In genomic region chr2:47016172-47016913, GRCh38 we compare ENCODE assay signal across 8 cellular contexts.
DNase-seq lines count a peak whose midpoint lies in the region; ATAC-seq lines count a peak whose summit lies in the region.

No MANE protein-coding gene starts in this region.

- H3K9ac ChIP-seq in mesenchymal stem cell (ENCODE audit: low read length), result no peak overlapping the region

- H3K79me1 ChIP-seq in mesenchymal stem cell (replicated peaks; ENCODE audit: low read length, poor library complexity, severe bottlenecking), result peaks cover 28% of the 10 kb centered on the region

- no peak overlapping the region for H2AFZ ChIP-seq in mesenchymal stem cell (ENCODE audit: low read depth, low read length)

- no peaks in the 10 kb centered on the region for H3K9me3 ChIP-seq in mesenchymal stem cell (ENCODE audit: control insufficient read depth, low read length)

- H4K91ac ChIP-seq in mesenchymal stem cell (ENCODE audit: low read length), result no peak overlapping the region

- ATAC-seq in GM18867 (IDR thresholded peaks at IDR 0.05; ENCODE audit: unreplicated experiment) (no peak), GM19455 (IDR thresholded peaks at IDR 0.05; ENCODE audit: unreplicated experiment) (no peak), HG03025 (IDR thresholded peaks at IDR 0.05; ENCODE audit: low FRiP score, unreplicated experiment) (no peak)

- no peak overlapping the region for H2BK15ac ChIP-seq in mesenchymal stem cell (ENCODE audit: low read depth, poor library complexity, severe bottlenecking)

- H3K4me2 ChIP-seq in mesenchymal stem cell (ENCODE audit: low read length, poor library complexity, severe bottlenecking), result no peak overlapping the region

- 59% methylated on average over 6 of the region's 6 CpGs for WGBS in mesenchymal stem cell

- H4K8ac ChIP-seq in mesenchymal stem cell (ENCODE audit: low read length), result no peak overlapping the region

- H3K18ac ChIP-seq in mesenchymal stem cell (ENCODE audit: low read depth in 1 of 2, low read length in 2 of 2), result peak overlapping the region; percentile 5 to 26

- peak overlapping the region; percentile 73 for H3K27ac ChIP-seq in mesenchymal stem cell (ENCODE audit: low read length, poor library complexity, severe bottlenecking)

- H3K4me3 ChIP-seq in mesenchymal stem cell (ENCODE audit: insufficient read depth in 1 of 2, low read depth in 1 of 2, low read length in 2 of 2), result no peak overlapping the region

- no peak overlapping the region for H3K14ac ChIP-seq in mesenchymal stem cell (ENCODE audit: low read length in 2 of 2)

- no peak overlapping the region for H3K23ac ChIP-seq in mesenchymal stem cell (ENCODE audit: low read length in 2 of 2)

- no peak overlapping the region for H2BK5ac ChIP-seq in mesenchymal stem cell (ENCODE audit: low read depth, low read length, poor library complexity, severe bottlenecking)

- H3K27me3 ChIP-seq in mesenchymal stem cell (ENCODE audit: control insufficient read depth in 1 of 2, insufficient read depth in 1 of 2, low read length in 2 of 2), result no peaks in the 10 kb centered on the region

- DNase-seq in GDM1 (lab: John Stamatoyannopoulos, UW), result peak; percentile 67
- DNase-seq in NCI-H446 (lab: John Stamatoyannopoulos, UW), result peak; percentile 21 to 77
- peak; percentile 89 for DNase-seq in cerebellar cortex (ENCODE audit: low spot score)
- peak; percentile 93 for DNase-seq in mesenchymal stem cell
- no peak for DNase-seq in SHP77 (lab: John Stamatoyannopoulos, UW)

- H2BK120ac ChIP-seq in mesenchymal stem cell (ENCODE audit: low read depth, low read length), result no peak overlapping the region

- H3K36me3 ChIP-seq in mesenchymal stem cell (ENCODE audit: control insufficient read depth in 1 of 2, insufficient read depth in 2 of 2, low read depth in 1 of 2, low read length in 2 of 2), result peaks cover 58 to 76% of the 10 kb centered on the region in 2 experiments

- H2BK12ac ChIP-seq in mesenchymal stem cell (ENCODE audit: low read length in 2 of 2), result no peak overlapping the region

- H2AK5ac ChIP-seq in mesenchymal stem cell (ENCODE audit: low read length, severe bottlenecking), result peak overlapping the region; percentile 51

- H3K4me1 ChIP-seq in mesenchymal stem cell (ENCODE audit: control insufficient read depth, insufficient read depth, low read depth, low read length), result peaks cover 13% of the 10 kb centered on the region

- H3K4ac ChIP-seq in mesenchymal stem cell (ENCODE audit: low read depth in 1 of 2, low read length in 2 of 2), result no peak overlapping the region

Comparison
In these comparisons a context has a peak if more than half of its experiments do, and no peak if none do; other contexts are left out.
1. DNase-seq: peak in GDM1 (single experiment), NCI-H446 (2 of 2), cerebellar cortex (single experiment) and mesenchymal stem cell (single experiment); none in SHP77 (0 of 2).